24 cellular contexts compared by ENCODE assay signal in genomic region chr16:23611936-23612335, GRCh38.
"Had no signal": no experiment of that assay in that cellular context is flagged by ENCODE, and none has a peak within 500 bp of the region (broad histone marks: within the 10 kb centered on the region; RNA-seq: fewer than 3 reads in every experiment).

No MANE protein-coding gene starts in this region.

- H3K27me3 Mint-ChIP-seq: naive thymus-derived CD4-positive, alpha-beta T cell had no signal

- H3K27ac Mint-ChIP-seq: immature natural killer cell; naive thymus-derived CD4-positive, alpha-beta T cell had no signal

- H3K4me3 ChIP-seq: coronary artery, dorsolateral prefrontal cortex, esophagus squamous epithelium, gastroesophageal sphincter, heart left ventricle, hepatocyte, left lung, lower lobe of right lung had no signal

- ATAC-seq: esophagus mucosa; gastroesophageal sphincter; heart left ventricle; left cardiac atrium; left lung; left ventricle myocardium superior; lower lobe of right lung; naive thymus-derived CD4-positive, alpha-beta T cell had no signal

- H3K9me3 Mint-ChIP-seq: immature natural killer cell; naive thymus-derived CD4-positive, alpha-beta T cell had no signal

- DNase-seq: dermis blood vessel endothelial cell; dorsolateral prefrontal cortex; effector CD4-positive, alpha-beta T cell; effector memory CD4-positive, alpha-beta T cell; erythroblast; esophagus squamous epithelium; foreskin fibroblast; heart left ventricle; hypothalamus; immature natural killer cell; islet precursor cell; kidney; kidney glomerular epithelial cell; left cardiac atrium; left lung; left ventricle myocardium superior; lower lobe of right lung; mesenchymal stem cell; midbrain; naive thymus-derived CD4-positive, alpha-beta T cell had no signal

- H3K27ac ChIP-seq: coronary artery, dorsolateral prefrontal cortex, esophagus squamous epithelium, gastroesophageal sphincter, heart left ventricle, hepatocyte, left lung, lower lobe of right lung had no signal

- H3K4me1 ChIP-seq: esophagus squamous epithelium, gastroesophageal sphincter, left lung, lower lobe of right lung had no signal

- H3K4me3 Mint-ChIP-seq: immature natural killer cell; naive thymus-derived CD4-positive, alpha-beta T cell had no signal

- H3K4me1 Mint-ChIP-seq: immature natural killer cell; naive thymus-derived CD4-positive, alpha-beta T cell had no signal

- H3K27me3 ChIP-seq: dorsolateral prefrontal cortex, esophagus squamous epithelium, gastroesophageal sphincter, heart left ventricle, hepatocyte, left lung had no signal
